Comparison of ENCODE assay signal across 10 cellular contexts in the genomic region with DNA sequence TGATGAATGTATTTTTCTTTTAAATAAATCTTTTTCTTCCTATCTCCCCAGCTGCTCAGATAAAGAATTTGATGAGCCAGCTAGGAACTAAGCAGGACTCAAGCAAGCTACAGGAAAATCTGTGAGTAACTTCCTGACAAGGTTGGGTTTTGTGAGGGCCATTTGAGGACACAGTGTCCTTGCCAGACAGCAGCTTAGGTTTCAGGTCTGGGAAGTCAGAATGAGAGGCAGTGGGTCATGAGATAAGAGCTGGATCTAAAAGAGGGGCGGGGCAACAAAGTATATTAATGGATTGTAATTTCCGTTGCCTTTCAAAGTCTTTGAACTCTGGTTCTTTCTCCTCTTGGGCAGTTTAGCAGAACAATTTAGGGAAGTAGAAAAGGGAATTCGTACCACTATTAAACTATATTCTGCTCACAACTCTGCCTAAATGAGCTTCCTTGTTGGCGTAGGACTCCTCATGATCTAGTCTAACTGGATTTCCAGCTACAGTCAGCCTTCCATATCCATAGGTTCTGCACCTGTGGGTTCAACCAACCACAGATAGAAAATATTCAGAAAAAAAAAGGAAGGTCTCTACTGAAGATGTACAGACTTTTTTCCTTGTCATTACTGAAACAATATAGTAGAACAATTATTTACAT. TPM values are rescaled to one million over a fixed set of nuclear protein-coding genes. Genes with fewer than 3 reads are reported as not detected.
DNase-seq lines count a peak whose midpoint lies in the region; ATAC-seq and TF ChIP-seq lines count a peak whose summit lies in the region.
"Had no signal": no experiment of that assay in that cellular context is flagged by ENCODE, and none has a peak within 500 bp of the region (broad histone marks: within the 10 kb centered on the region; RNA-seq: fewer than 3 reads in every experiment).

No MANE protein-coding gene starts in this region.

- H3K4me1 Mint-ChIP-seq in HFFc6 (ENCODE audit: low read depth), result peaks cover 45% of the 10 kb centered on the region

- H3K4me3 ChIP-seq in heart right ventricle (no peak overlapping the region), Peyer's patch (no peak overlapping the region)

- DNase-seq in HFFc6, result peak; percentile 11
- DNase-seq in heart right ventricle, result peak in 1 of 2 donors; percentile 66
- DNase-seq in renal cortical epithelial cell (ENCODE audit: low read depth), result peak; percentile 18
- no peak for DNase-seq in Peyer's patch
- DNase-seq in stimulated activated CD4-positive, alpha-beta T cell treated with anti-CD3 and anti-CD28 coated beads, Interleukin-4, amount 100 ng/mL, for 24 hours, result no peak
- DNase-seq in NCI-H446 (lab: John Stamatoyannopoulos, UW), result no peak
- DNase-seq: DMS79 treated with DMSO at 0.1 percent for 48 hours, KG1 had no signal

- TF ChIP-seq POLR2A in Peyer's patch (IDR thresholded peaks at IDR 0.05), result no peak

- intact Hi-C loops in heart right ventricle (cut with DNase I), result loop anchor here in 2 of 10 donors (2.0 to 10.0 kb wide), 2 partner anchors 17 to 115 kb away; partner anchors contain the start of genes IFI6 (in 2 of the 2) and STX12 (in 2 of the 2)

- H3K36me3 ChIP-seq in heart right ventricle (peaks cover 0 to 49% (median 19%) of the 10 kb centered on the region in 9 donors), Peyer's patch (peaks cover 0 to 45% (median 0%) of the 10 kb centered on the region in 3 donors)

- H3K36me3 Mint-ChIP-seq in HFFc6 (ENCODE audit: low read depth), result peaks cover 18% of the 10 kb centered on the region

- no peak overlapping the region for H3K4me3 Mint-ChIP-seq in HFFc6

- ATAC-seq in heart right ventricle (peak; percentile 91 to 95 (median 93)), HG03342 (IDR thresholded peaks at IDR 0.05; ENCODE audit: unreplicated experiment) (no peak)

- no peaks in the 10 kb centered on the region for H3K27me3 Mint-ChIP-seq in HFFc6 (ENCODE audit: insufficient read depth)

- peak overlapping the region; percentile 78 for H3K27ac Mint-ChIP-seq in HFFc6

- H3K9me3 ChIP-seq in heart right ventricle (no peaks in the 10 kb centered on the region), Peyer's patch (no peaks in the 10 kb centered on the region)

- H3K27me3 ChIP-seq in heart right ventricle (no peaks in the 10 kb centered on the region), Peyer's patch (no peaks in the 10 kb centered on the region)

- H3K9me3 Mint-ChIP-seq in HFFc6, result no peaks in the 10 kb centered on the region

- WGBS in heart right ventricle, 2 donors, result 37 to 42% methylated on average over 4 of the region's 4 CpGs

- TF ChIP-seq CTCF in HFFc6 (IDR thresholded peaks at IDR 0.05) (no peak), VCaP (conservative IDR thresholded peaks at IDR 0.05) (no peak), heart right ventricle (IDR thresholded peaks at IDR 0.05) (no peak), Peyer's patch (IDR thresholded peaks at IDR 0.05) (no peak)

- H3K27ac ChIP-seq in VCaP (peak overlapping the region; percentile 90), heart right ventricle (peak overlapping the region in 9 of 10 donors; percentile 20 to 67 (median 42)), Peyer's patch (peak overlapping the region in 1 of 4 donors; percentile 8)

- peaks cover 0 to 63% (median 47%) of the 10 kb centered on the region in 9 donors for H3K4me1 ChIP-seq in heart right ventricle
- peaks cover 0 to 17% (median 0%) of the 10 kb centered on the region in 4 donors for H3K4me1 ChIP-seq in Peyer's patch

RNA-seq across cellular contexts. Expression of gene STX12, which starts 16.6 kb away (rescaled TPM):
- 10 to 100 TPM; 38.6 to 58.1 (median 46.2) TPM for total RNA-seq in HFFc6 (2021; fragmentation: NEBNext Ultra II Directional; extraction: Animal tissue kit (Norgen Biotek cat#: 25700))
- total RNA-seq in heart right ventricle, result 10 to 100 TPM; 17.2 to 45.7 (median 22.5) TPM
- 10 to 100 TPM; 15.1 to 20.4 TPM for polyA plus RNA-seq in heart right ventricle
- total RNA-seq in renal cortical epithelial cell, result 66.0 and 75.5 TPM in 2 replicates
- total RNA-seq in Peyer's patch, result 10 to 100 TPM; 57.8 to 63.7 (median 59.9) TPM

RNA-seq across cellular contexts. Expression of gene PPP1R8, which starts 40.9 kb away (rescaled TPM):
- 10 to 100 TPM; 38.1 to 45.3 (median 39.1) TPM for total RNA-seq in HFFc6 (2021; fragmentation: NEBNext Ultra II Directional; extraction: Animal tissue kit (Norgen Biotek cat#: 25700))
- total RNA-seq in heart right ventricle (10 to 100 TPM; 19.2 to 33.4 (median 26.2) TPM), renal cortical epithelial cell (47.1 and 61.7 TPM in 2 replicates), Peyer's patch (10 to 100 TPM; 19.1 to 82.5 (median 27.0) TPM)
- polyA plus RNA-seq in heart right ventricle, result 10 to 100 TPM; 13.9 to 24.8 TPM

Comparison
In these comparisons a context has a peak if more than half of its experiments do, and no peak if none do; other contexts are left out.
1. DNase-seq: peak in HFFc6 (single experiment) and renal cortical epithelial cell (single experiment); none in Peyer's patch (0 of 3), stimulated activated CD4-positive, alpha-beta T cell treated with anti-CD3 and anti-CD28 coated beads, Interleukin-4, amount 100 ng/mL, for 24 hours (single experiment) and NCI-H446 (0 of 2).